Comparison of ENCODE assay signal across 20 cellular contexts in the genomic region with DNA sequence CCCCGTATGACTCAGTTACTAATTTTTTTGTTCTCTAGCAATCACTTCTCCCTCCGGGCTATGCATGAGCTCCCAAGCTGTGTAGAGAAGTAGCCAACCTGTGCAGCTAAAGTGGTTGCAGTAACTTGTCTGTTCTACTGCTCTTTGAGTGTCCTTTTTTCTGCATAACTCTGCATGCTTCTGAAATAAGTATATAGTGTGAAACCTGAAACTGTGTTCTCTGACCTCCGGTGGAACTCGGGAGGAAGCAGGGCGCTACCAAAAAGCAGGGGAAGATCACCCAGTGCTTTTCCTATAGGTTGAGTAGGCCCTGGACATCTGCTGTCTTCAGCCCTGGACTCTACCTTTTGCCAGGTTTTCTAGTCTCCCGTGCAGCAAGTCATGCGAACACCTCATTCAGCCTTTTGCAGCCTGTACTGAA. TPM values are rescaled to one million over a fixed set of nuclear protein-coding genes. Genes with fewer than 3 reads are reported as not detected.
DNase-seq lines count a peak whose midpoint lies in the region; ATAC-seq, FAIRE-seq and TF ChIP-seq lines count a peak whose summit lies in the region.
"Had no signal": no experiment of that assay in that cellular context is flagged by ENCODE, and none has a peak within 500 bp of the region (broad histone marks: within the 10 kb centered on the region; RNA-seq: fewer than 3 reads in every experiment).

No MANE protein-coding gene starts in this region.

- H3K9me3 Mint-ChIP-seq in mesothelial cell of epicardium, result no peaks in the 10 kb centered on the region
- no peaks in the 10 kb centered on the region for H3K9me3 Mint-ChIP-seq in activated naive CD4-positive, alpha-beta T cell treated with anti-CD3 and anti-CD28 coated beads, Interleukin-2, amount 10 ng/mL, durations not matched to agents 7 days and 5 days
- H3K9me3 Mint-ChIP-seq: naive thymus-derived CD8-positive, alpha-beta T cell; stimulated activated naive B cell treated with anti-CD40 and anti-IgM and Interleukin-4, amounts not matched to agents 10 μg/mL and 1 μg/mL and 100 μg/mL, for 72 hours had no signal

- no peak for DNase-seq in GM12892 (ENCODE audit: insufficient read length)
- DNase-seq in astrocyte of the hippocampus (ENCODE audit: low read depth, low spot score), result peak; percentile 27
- DNase-seq in mesothelial cell of epicardium (ENCODE audit: low spot score in 2 of 2, unreplicated experiment in 2 of 2), result no peak
- no peak for DNase-seq in activated naive CD4-positive, alpha-beta T cell treated with anti-CD3 and anti-CD28 coated beads, Interleukin-2, amount 10 ng/mL, durations not matched to agents 7 days and 5 days
- no peak for DNase-seq in germinal center (ENCODE audit: low spot score)
- no peak for DNase-seq in activated gamma-delta T cell treated with Interleukin-2 at 50 U/mL for 16 hours
- DNase-seq: activated CD4-positive, CD25-positive, alpha-beta regulatory T cell; BE2C; head of caudate nucleus; naive thymus-derived CD8-positive, alpha-beta T cell; NCI-H1092; NCI-H226; OCI-M1; sigmoid colon; stimulated activated naive B cell treated with anti-CD40 and anti-IgM and Interleukin-4, amounts not matched to agents 10 μg/mL and 1 μg/mL and 100 μg/mL, for 72 hours; uterus had no signal

- peak overlapping the region; percentile 3 for H3K4me3 Mint-ChIP-seq in mesothelial cell of epicardium
- no peak overlapping the region for H3K4me3 Mint-ChIP-seq in activated naive CD4-positive, alpha-beta T cell treated with anti-CD3 and anti-CD28 coated beads, Interleukin-2, amount 10 ng/mL, durations not matched to agents 7 days and 5 days
- H3K4me3 Mint-ChIP-seq: activated naive CD8-positive, alpha-beta T cell; naive thymus-derived CD8-positive, alpha-beta T cell; stimulated activated naive B cell treated with anti-CD40 and anti-IgM and Interleukin-4, amounts not matched to agents 10 μg/mL and 1 μg/mL and 100 μg/mL, for 72 hours had no signal

- peak overlapping the region; percentile 74 for H3K27ac Mint-ChIP-seq in mesothelial cell of epicardium
- no peak overlapping the region for H3K27ac Mint-ChIP-seq in activated naive CD4-positive, alpha-beta T cell treated with anti-CD3 and anti-CD28 coated beads, Interleukin-2, amount 10 ng/mL, durations not matched to agents 7 days and 5 days
- H3K27ac Mint-ChIP-seq: activated naive CD8-positive, alpha-beta T cell; naive thymus-derived CD8-positive, alpha-beta T cell; stimulated activated naive B cell treated with anti-CD40 and anti-IgM and Interleukin-4, amounts not matched to agents 10 μg/mL and 1 μg/mL and 100 μg/mL, for 72 hours had no signal

- peaks cover 49% of the 10 kb centered on the region for H3K4me1 Mint-ChIP-seq in mesothelial cell of epicardium
- no peaks in the 10 kb centered on the region for H3K4me1 Mint-ChIP-seq in activated naive CD4-positive, alpha-beta T cell treated with anti-CD3 and anti-CD28 coated beads, Interleukin-2, amount 10 ng/mL, durations not matched to agents 7 days and 5 days

- no peak for TF ChIP-seq CTCF in mesothelial cell of epicardium (IDR thresholded peaks at IDR 0.05; ENCODE audit: unreplicated experiment)

- CTCF ChIA-PET in activated naive CD4-positive, alpha-beta T cell treated with anti-CD3 and anti-CD28 coated beads, Interleukin-2, amount 10 ng/mL, durations not matched to agents 7 days and 5 days (lab: Charles Lee), result no interaction called here

- H3K36me3 Mint-ChIP-seq in mesothelial cell of epicardium, result no peaks in the 10 kb centered on the region
- H3K36me3 Mint-ChIP-seq in activated naive CD4-positive, alpha-beta T cell treated with anti-CD3 and anti-CD28 coated beads, Interleukin-2, amount 10 ng/mL, durations not matched to agents 7 days and 5 days, result no peaks in the 10 kb centered on the region
- H3K36me3 Mint-ChIP-seq: activated naive CD8-positive, alpha-beta T cell had no signal

- peak; percentile 61 for ATAC-seq in HG02870 (IDR thresholded peaks at IDR 0.05; ENCODE audit: unreplicated experiment)
- ATAC-seq in GM21737 (IDR thresholded peaks at IDR 0.05; ENCODE audit: unreplicated experiment), result no peak
- ATAC-seq: left lobe of liver; naive thymus-derived CD8-positive, alpha-beta T cell had no signal

- peak; percentile 21 for FAIRE-seq in GM12892 (lab: Jason Lieb, UNC)

- no peaks in the 10 kb centered on the region for H3K27me3 Mint-ChIP-seq in mesothelial cell of epicardium (ENCODE audit: low read depth)
- no peaks in the 10 kb centered on the region for H3K27me3 Mint-ChIP-seq in activated naive CD4-positive, alpha-beta T cell treated with anti-CD3 and anti-CD28 coated beads, Interleukin-2, amount 10 ng/mL, durations not matched to agents 7 days and 5 days
- H3K27me3 Mint-ChIP-seq: activated naive CD8-positive, alpha-beta T cell; naive thymus-derived CD8-positive, alpha-beta T cell; stimulated activated naive B cell treated with anti-CD40 and anti-IgM and Interleukin-4, amounts not matched to agents 10 μg/mL and 1 μg/mL and 100 μg/mL, for 72 hours had no signal

- TF ChIP-seq POLR2A in GM12892 (IDR thresholded peaks at IDR 0.05; ENCODE audit: low read depth, low read length), result no peak

RNA-seq across cellular contexts. Expression of a gene that starts 47.8 kb away (rescaled TPM):
- polyA plus RNA-seq in GM12892 (2012; ENCODE audit: missing spikeins), result 3.1 TPM
- 20.4 to 21.2 TPM (median 21.2 TPM) in 3 replicates for total RNA-seq in mesothelial cell of epicardium
